ENCODE assay signal across 16 cellular contexts in the genomic region with DNA sequence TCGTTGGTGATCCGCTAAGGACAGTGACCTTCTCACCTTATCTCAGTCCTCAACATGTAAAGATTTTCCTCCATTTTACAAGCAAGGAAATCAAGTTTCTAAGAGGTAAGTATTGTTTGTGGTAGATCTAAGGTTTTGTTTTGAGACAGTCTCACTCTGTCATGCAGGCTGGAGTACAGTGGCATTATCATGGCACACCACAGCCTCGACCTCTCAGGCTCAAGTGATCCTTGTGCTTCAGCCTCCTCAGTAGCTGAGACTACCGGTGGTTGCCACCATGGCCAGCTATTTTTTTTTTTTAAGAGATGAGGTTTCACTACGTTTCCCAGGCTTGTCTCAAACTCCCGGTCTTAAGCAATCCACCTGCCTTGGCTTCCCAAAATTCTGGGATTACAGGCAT. TPM values are rescaled to one million over a fixed set of nuclear protein-coding genes. Genes with fewer than 3 reads are reported as not detected.
DNase-seq lines count a peak whose midpoint lies in the region; ATAC-seq, FAIRE-seq and TF ChIP-seq lines count a peak whose summit lies in the region.
"Had no signal": no experiment of that assay in that cellular context is flagged by ENCODE, and none has a peak within 500 bp of the region (broad histone marks: within the 10 kb centered on the region; RNA-seq: fewer than 3 reads in every experiment).

No MANE protein-coding gene starts in this region.

- peak overlapping the region; percentile 65 for H3K27ac Mint-ChIP-seq in activated naive CD4-positive, alpha-beta T cell treated with anti-CD3 and anti-CD28 coated beads, Interleukin-2, amount 50 U/mL, for 24 hours
- H3K27ac Mint-ChIP-seq in T-helper 17 cell, result peak overlapping the region; percentile 19
- H3K27ac Mint-ChIP-seq in stimulated activated naive CD8-positive, alpha-beta T cell treated with anti-CD3 and anti-CD28 coated beads, Interleukin-15, amount 100 ng/mL, for 72 hours, result no peak overlapping the region
- H3K27ac Mint-ChIP-seq: HFFc6 had no signal

- no peak for TF ChIP-seq POLR2A in K562 (conservative IDR thresholded peaks at IDR 0.05)

- peaks cover 81% of the 10 kb centered on the region for H3K4me1 Mint-ChIP-seq in activated naive CD4-positive, alpha-beta T cell treated with anti-CD3 and anti-CD28 coated beads, Interleukin-2, amount 50 U/mL, for 24 hours
- peaks cover 38% of the 10 kb centered on the region for H3K4me1 Mint-ChIP-seq in T-helper 17 cell
- H3K4me1 Mint-ChIP-seq in stimulated activated naive CD8-positive, alpha-beta T cell treated with anti-CD3 and anti-CD28 coated beads, Interleukin-15, amount 100 ng/mL, for 72 hours, result peaks cover 78% of the 10 kb centered on the region
- H3K4me1 Mint-ChIP-seq: CD14-positive monocyte had no signal

- intact Hi-C loops in K562 (cut with micrococcal nuclease), result no loop called here

- H3K4me3 ChIP-seq in K562, result no peak overlapping the region
- H3K4me3 ChIP-seq: MG63 had no signal

- TF ChIP-seq RAD21 in K562 (CRISPR knock-in tag; conservative IDR thresholded peaks at IDR 0.05 in 1 of 2, IDR thresholded peaks at IDR 0.05 in 1 of 2), result no peak

- TF ChIP-seq CTCF in K562 (IDR thresholded peaks at IDR 0.05 in 2 of 3, conservative IDR thresholded peaks at IDR 0.05 in 1 of 3; ENCODE audit: insufficient read depth in 2 of 3, low read depth in 1 of 3, low read length in 3 of 3), result no peak

- FAIRE-seq in K562 (lab: Jason Lieb, UNC), result no peak

- ATAC-seq in T-helper 17 cell, result no peak
- ATAC-seq in K562, result peak; percentile 38; the same call in 1 of the 3 replicates
- ATAC-seq in stimulated activated naive CD8-positive, alpha-beta T cell treated with anti-CD3 and anti-CD28 coated beads, Interleukin-15, amount 100 ng/mL, for 72 hours, result peak; percentile 94
- ATAC-seq in HG03039 (IDR thresholded peaks at IDR 0.05; ENCODE audit: unreplicated experiment), result no peak

- 26% methylated on average over 6 of the region's 6 CpGs for WGBS in K562 (ENCODE audit: insufficient coverage, low coverage, missing lambda C conversion rate)

- H3K9ac ChIP-seq in K562 (ENCODE audit: insufficient read depth in 1 of 2, low read depth in 2 of 2, low read length in 2 of 2), result no peak overlapping the region

- peaks cover 5% of the 10 kb centered on the region for H3K36me3 Mint-ChIP-seq in activated naive CD4-positive, alpha-beta T cell treated with anti-CD3 and anti-CD28 coated beads, Interleukin-2, amount 50 U/mL, for 24 hours
- no peaks in the 10 kb centered on the region for H3K36me3 Mint-ChIP-seq in T-helper 17 cell (ENCODE audit: low read depth)

- H3K9me1 ChIP-seq in K562 (ENCODE audit: control insufficient read depth, insufficient read depth, low read length), result no peaks in the 10 kb centered on the region

- peaks cover 4% of the 10 kb centered on the region; the same call in 1 of the 3 replicates for H3K36me3 ChIP-seq in K562 (ENCODE audit: control insufficient read depth, insufficient read depth, low read length)
- H3K36me3 ChIP-seq: MG63 had no signal

- in situ Hi-C loops in K562 (cut with MboI), result no loop called here

- CTCF ChIA-PET in K562 (lab: Yijun Ruan, JAX; ENCODE audit: low intra/inter-chr PET ratio), result no interaction called here

- no peak overlapping the region for H3K4me3 Mint-ChIP-seq in activated naive CD4-positive, alpha-beta T cell treated with anti-CD3 and anti-CD28 coated beads, Interleukin-2, amount 50 U/mL, for 24 hours
- no peak overlapping the region for H3K4me3 Mint-ChIP-seq in T-helper 17 cell
- no peak overlapping the region for H3K4me3 Mint-ChIP-seq in stimulated activated naive CD8-positive, alpha-beta T cell treated with anti-CD3 and anti-CD28 coated beads, Interleukin-15, amount 100 ng/mL, for 72 hours
- H3K4me3 Mint-ChIP-seq: CD14-positive monocyte, HFFc6 had no signal

- no peak overlapping the region for H3K27ac ChIP-seq in K562 (ENCODE audit: extremely low read depth, low read depth, low read length)

- POLR2A ChIA-PET in K562 (lab: Yijun Ruan, JAX), result interaction anchor here (0.6 to 1.0 kb wide), 2 partner anchors 13 to 97 kb away, joined by 3 read pairs; no protein-coding TSS in a partner anchor

- H4K20me1 ChIP-seq in K562 (replicated peaks; ENCODE audit: control insufficient read depth, insufficient read depth, low read length), result no peaks in the 10 kb centered on the region

- H2AFZ ChIP-seq in K562 (ENCODE audit: low read depth, low read length), result no peak overlapping the region

- no TSS peak for BruUV-seq in K562 (replicated peaks; lab: Mats Ljungman, UMichigan)

- TF ChIP-seq EP300 in K562 (IDR thresholded peaks at IDR 0.05; ENCODE audit: low read length), result no peak

- H3K9me3 ChIP-seq in T-helper 17 cell (ENCODE audit: control insufficient read depth, low read length, poor library complexity, severe bottlenecking) (no peaks in the 10 kb centered on the region), K562 (replicated peaks; ENCODE audit: control insufficient read depth, insufficient read depth, low read depth, low read length) (no peaks in the 10 kb centered on the region)
- H3K9me3 ChIP-seq: MG63 had no signal

- peaks cover 5 to 23% of the 10 kb centered on the region in 2 experiments; a peak in 4 of 5 replicates for H3K4me1 ChIP-seq in K562 (replicated peaks in 1 of 2; ENCODE audit: control insufficient read depth in 2 of 2, insufficient read depth in 2 of 2, low read length in 2 of 2)

- peaks cover 4% of the 10 kb centered on the region for H3K9me3 Mint-ChIP-seq in activated naive CD4-positive, alpha-beta T cell treated with anti-CD3 and anti-CD28 coated beads, Interleukin-2, amount 50 U/mL, for 24 hours
- no peaks in the 10 kb centered on the region for H3K9me3 Mint-ChIP-seq in stimulated activated naive CD8-positive, alpha-beta T cell treated with anti-CD3 and anti-CD28 coated beads, Interleukin-15, amount 100 ng/mL, for 72 hours
- H3K9me3 Mint-ChIP-seq: CD14-positive monocyte, HFFc6 had no signal

- H3K4me2 ChIP-seq in K562 (ENCODE audit: insufficient read depth, low read length), result no peak overlapping the region

- H3K27me3 ChIP-seq in K562 (ENCODE audit: control insufficient read depth in 2 of 2, insufficient read depth in 2 of 2, low read length in 2 of 2), result no peaks in the 10 kb centered on the region
- H3K27me3 ChIP-seq: MG63 had no signal

- no peaks in the 10 kb centered on the region for H3K27me3 Mint-ChIP-seq in activated naive CD4-positive, alpha-beta T cell treated with anti-CD3 and anti-CD28 coated beads, Interleukin-2, amount 50 U/mL, for 24 hours
- no peaks in the 10 kb centered on the region for H3K27me3 Mint-ChIP-seq in T-helper 17 cell
- H3K27me3 Mint-ChIP-seq in stimulated activated naive CD8-positive, alpha-beta T cell treated with anti-CD3 and anti-CD28 coated beads, Interleukin-15, amount 100 ng/mL, for 72 hours, result no peaks in the 10 kb centered on the region

- peaks cover 66% of the 10 kb centered on the region for H3K79me2 ChIP-seq in K562 (ENCODE audit: control insufficient read depth, insufficient read depth, low read length)

- DNase-seq in activated naive CD4-positive, alpha-beta T cell treated with anti-CD3 and anti-CD28 coated beads, Interleukin-2, amount 50 U/mL, for 16 hours, result no peak
- DNase-seq in T-helper 17 cell (no peak), K562 (ENCODE audit: extremely low read depth in 1 of 4, low spot score in 3 of 4) (no peak), mesenteric fat pad (ENCODE audit: low spot score) (no peak)
- no peak for DNase-seq in stimulated activated naive CD8-positive, alpha-beta T cell treated with anti-CD3 and anti-CD28 coated beads, Interleukin-15, amount 100 ng/mL, for 72 hours
- DNase-seq: ACHN, AML-193, Calu3, HFFc6, MG63, NCI-H1092, NCI-H146, NCI-H524 had no signal

TF ChIP-seq in K562, 482 proteins besides CTCF, POLR2A, EP300 and RAD21:
- TF ChIP-seq ZEB2 (IDR thresholded peaks at IDR 0.05) (no peak), KDM1A (IDR thresholded peaks at IDR 0.05) (peak; percentile 35 to 64; a peak in 2 of 4 replicates), CBFA2T3 (IDR thresholded peaks at IDR 0.05) (peak; percentile 46), HDAC1 (IDR thresholded peaks at IDR 0.05) (peak in 1 of 2 experiments; percentile 20; a peak in 1 of 4 replicates)
- TF ChIP-seq, protein P1, sequence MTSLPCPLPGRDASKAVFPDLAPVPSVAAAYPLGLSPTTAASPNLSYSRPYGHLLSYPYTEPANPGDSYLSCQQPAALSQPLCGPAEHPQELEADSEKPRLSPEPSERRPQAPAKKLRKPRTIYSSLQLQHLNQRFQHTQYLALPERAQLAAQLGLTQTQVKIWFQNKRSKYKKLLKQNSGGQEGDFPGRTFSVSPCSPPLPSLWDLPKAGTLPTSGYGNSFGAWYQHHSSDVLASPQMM (CRISPR knock-in tag; IDR thresholded peaks at IDR 0.05), result no peak

RNA-seq across cellular contexts. Expression of a gene that starts 34.9 kb away (rescaled TPM):
- total RNA-seq in T-helper 17 cell (10 to 100 TPM; 84.9 to 93.9 TPM), K562 (2014; rRNA removed) (9.5 and 11.3 TPM in 2 replicates), K562 (2014; rRNA removed; fragmentation: Illumina TruSeq; extraction: Trizol) (17.8 and 20.1 TPM in 2 replicates), K562 (2015; rRNA removed; fragmentation: Illumina TruSeq; extraction: Trizol) (17.8 and 20.9 TPM in 2 replicates), K562 (2021) (30.4 and 33.0 TPM in 2 replicates), mesenteric fat pad (14.9 TPM)
- total RNA-seq in K562 (2011; cell fraction: chromatin; rRNA removed; ENCODE audit: low replicate concordance), result 104 and 117 TPM in 2 replicates
- total RNA-seq in K562 (2011; cell fraction: nucleolus; rRNA removed), result 43.2 and 50.5 TPM in 2 replicates
- total RNA-seq in K562 (2011; cell fraction: nucleoplasm; rRNA removed), result 62.3 and 84.4 TPM in 2 replicates
- polyA plus RNA-seq in K562 (2011; rRNA removed) (24.1 and 25.9 TPM in 2 replicates), K562 (2014; fragmentation: Illumina TruSeq; extraction: Trizol) (18.1 and 19.5 TPM in 2 replicates), K562 (2014; fragmentation: Nextera tagmentation; extraction: Ambion mirVana) (1 to 10 TPM; 3.2 to 5.3 TPM), K562 (2014; rRNA removed) (11.6 and 12.5 TPM in 2 replicates)
- 12.7 and 19.8 TPM in 2 replicates for polyA plus RNA-seq in K562 (2011; cell fraction: cytosol; rRNA removed)
- polyA plus RNA-seq in K562 (2011; cell fraction: nucleus; rRNA removed), result 19.9 and 25.4 TPM in 2 replicates
- 15.4 and 18.6 TPM in 2 replicates for polyA plus RNA-seq in K562 (2012)
- polyA minus RNA-seq in K562 (2011; rRNA and poly(A)+ RNA removed), result 41.9 and 45.2 TPM in 2 replicates
- polyA minus RNA-seq in K562 (2011; cell fraction: cytosol; rRNA and poly(A)+ RNA removed), result 20.5 and 22.4 TPM in 2 replicates
- 33.0 and 46.7 TPM in 2 replicates for polyA minus RNA-seq in K562 (2011; cell fraction: nucleus; rRNA and poly(A)+ RNA removed)

Comparison
In these comparisons a context has a peak if more than half of its experiments do, and no peak if none do; other contexts are left out.
1. H3K27ac Mint-ChIP-seq: peak in activated naive CD4-positive, alpha-beta T cell treated with anti-CD3 and anti-CD28 coated beads, Interleukin-2, amount 50 U/mL, for 24 hours (single experiment) and T-helper 17 cell (single experiment); none in stimulated activated naive CD8-positive, alpha-beta T cell treated with anti-CD3 and anti-CD28 coated beads, Interleukin-15, amount 100 ng/mL, for 72 hours (0 of 2).
2. ATAC-seq: peak in K562 (single experiment) and stimulated activated naive CD8-positive, alpha-beta T cell treated with anti-CD3 and anti-CD28 coated beads, Interleukin-15, amount 100 ng/mL, for 72 hours (single experiment); none in T-helper 17 cell (single experiment) and HG03039 (single experiment).